Comparison of ENCODE assay signal across 13 cellular contexts in genomic region chr21:46092811-46093667, GRCh38. TPM values are rescaled to one million over a fixed set of nuclear protein-coding genes. Genes with fewer than 3 reads are reported as not detected.
DNase-seq lines count a peak whose midpoint lies in the region; ATAC-seq, FAIRE-seq and TF ChIP-seq lines count a peak whose summit lies in the region.
"Had no signal": no experiment of that assay in that cellular context is flagged by ENCODE, and none has a peak within 500 bp of the region (broad histone marks: within the 10 kb centered on the region; RNA-seq: fewer than 3 reads in every experiment).

No MANE protein-coding gene starts in this region.

- no peak for FAIRE-seq in kidney (lab: Jason Lieb, UNC)
- FAIRE-seq: bronchial epithelial cell, D721Med had no signal

- DNase-seq in ELR (ENCODE audit: low read depth) (peak; percentile 25), ascending aorta (ENCODE audit: low spot score in 2 of 2) (no peak), kidney (peak; percentile 57), GF-D8 (lab: John Stamatoyannopoulos, UW) (no peak), anterior cingulate cortex (lab: John Stamatoyannopoulos, UW) (no peak), DMS53 treated with DMSO at 0.1 percent for 48 hours (lab: John Stamatoyannopoulos, UW; ENCODE audit: unreplicated experiment) (no peak)
- DNase-seq: midbrain, NCI-H2081, SHP77 treated with DMSO at 0.1 percent for 48 hours had no signal

- H3K4me1 ChIP-seq in ascending aorta (peaks cover 21 to 24% of the 10 kb centered on the region in 2 donors), kidney (ENCODE audit: control insufficient read depth in 1 of 2, insufficient read depth in 1 of 2, low read depth in 1 of 2, low read length in 2 of 2) (no peaks in the 10 kb centered on the region)

- H3K27ac ChIP-seq in ascending aorta (peak overlapping the region; percentile 98 to 99), kidney (ENCODE audit: low read depth in 2 of 2, low read length in 2 of 2) (peak overlapping the region; percentile 4 to 45), skin epidermis (peak overlapping the region in 19 of 21 experiments; percentile 18 to 89 (median 75))

- no peak overlapping the region for H3K9ac ChIP-seq in kidney (ENCODE audit: low read length in 2 of 2)

- H3K4me3 ChIP-seq in ascending aorta, result no peak overlapping the region
- no peak overlapping the region for H3K4me3 ChIP-seq in kidney (ENCODE audit: low read length in 2 of 2)
- no peak overlapping the region for H3K4me3 ChIP-seq in skin epidermis

- TF ChIP-seq CTCF in ascending aorta (IDR thresholded peaks at IDR 0.05) (peak in 1 of 3 experiments; percentile 5), kidney (IDR thresholded peaks at IDR 0.05; ENCODE audit: borderline replicate concordance, extremely low read depth, insufficient read depth) (no peak)

- ATAC-seq in HG02885 (IDR thresholded peaks at IDR 0.05; ENCODE audit: poor library complexity, unreplicated experiment), result no peak

- H3K36me3 ChIP-seq in ascending aorta (no peaks in the 10 kb centered on the region), kidney (ENCODE audit: control insufficient read depth in 1 of 2, insufficient read depth in 2 of 2, low read length in 2 of 2) (no peaks in the 10 kb centered on the region)

- no peaks in the 10 kb centered on the region for H3K27me3 ChIP-seq in ascending aorta

- intact Hi-C loops in ascending aorta (cut with DNase I), result loop anchor here (1.0 kb wide), 3 partner anchors 32 to 115 kb away; no protein-coding TSS in a partner anchor
- intact Hi-C loops in kidney (cut with DNase I), result no loop called here

- H3K9me3 ChIP-seq in ascending aorta (peaks cover 0 to 9% of the 10 kb centered on the region in 2 donors), kidney (ENCODE audit: control insufficient read depth in 1 of 2, low read length in 2 of 2) (peaks cover 0 to 5% of the 10 kb centered on the region in 2 donors)

RNA-seq across cellular contexts. Expression of gene COL6A2, which starts 4.9 kb away (rescaled TPM):
- total RNA-seq in ascending aorta (1,704 TPM), kidney (174 TPM)
- polyA plus RNA-seq in kidney (ENCODE audit: insufficient read depth, low read depth, low replicate concordance), result 52.4 TPM

Comparison
In these comparisons a context has a peak if more than half of its experiments do, and no peak if none do; other contexts are left out.
1. DNase-seq: peak in ELR (single experiment) and kidney (single experiment); none in ascending aorta (0 of 2), GF-D8 (single experiment), anterior cingulate cortex (0 of 58) and DMS53 treated with DMSO at 0.1 percent for 48 hours (single experiment).
2. H3K27ac ChIP-seq: peak in every context shown above with its lines; median percentile 98 in ascending aorta; 75 in skin epidermis; 24 in kidney.